In the genomic region with DNA sequence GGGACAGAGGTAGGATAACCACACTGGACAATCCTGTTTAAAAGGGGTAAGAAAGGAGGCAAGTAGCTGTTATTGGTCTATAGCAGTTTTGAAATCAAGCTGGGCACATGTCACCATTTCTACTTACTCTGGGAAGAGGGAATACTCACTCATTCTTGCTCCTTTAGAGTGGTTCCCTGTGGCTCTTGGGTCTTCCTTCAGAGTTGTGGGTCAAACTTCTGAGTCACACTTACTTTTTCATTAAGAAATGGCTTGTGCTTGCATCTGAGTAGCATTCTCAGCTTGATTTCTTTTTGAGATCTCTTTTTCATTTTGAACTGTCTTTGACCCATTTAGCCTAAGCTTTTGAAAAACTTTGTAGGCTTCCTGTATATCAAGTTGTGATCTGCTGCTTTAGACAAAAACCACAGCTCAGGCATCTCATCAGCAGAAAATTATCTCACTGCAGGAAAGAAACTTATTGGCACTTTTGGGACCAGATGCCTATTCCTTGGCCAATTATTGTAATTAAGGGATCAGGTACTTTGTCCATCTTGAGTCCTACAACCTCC, we compare ENCODE assay signal across 18 cellular contexts.
DNase-seq lines count a peak whose midpoint lies in the region; TF ChIP-seq lines count a peak whose summit lies in the region.
"Had no signal": no experiment of that assay in that cellular context is flagged by ENCODE, and none has a peak within 500 bp of the region (broad histone marks: within the 10 kb centered on the region; RNA-seq: fewer than 3 reads in every experiment).

No MANE protein-coding gene starts in this region.

- POLR2A ChIA-PET in CD8-positive, alpha-beta memory T cell (lab: Charles Lee) = no interaction called here

- H2BK120ac ChIP-seq in mesenchymal stem cell (ENCODE audit: low read depth, low read length) = no peak overlapping the region

- H3K4me2 ChIP-seq in mesenchymal stem cell (ENCODE audit: low read length, poor library complexity, severe bottlenecking) = no peak overlapping the region

- no peaks in the 10 kb centered on the region for H3K79me1 ChIP-seq in mesenchymal stem cell (replicated peaks; ENCODE audit: low read length, poor library complexity, severe bottlenecking)

- no peak for TF ChIP-seq CTCF in brain microvascular endothelial cell (IDR thresholded peaks at IDR 0.05; ENCODE audit: low read depth, low read length, missing control alignments)

- no peak overlapping the region for H2AK5ac ChIP-seq in mesenchymal stem cell (ENCODE audit: low read length, severe bottlenecking)

- no peak overlapping the region for H3K27ac ChIP-seq in CD8-positive, alpha-beta memory T cell (ENCODE audit: low read depth, low read length)
- H3K27ac ChIP-seq in HUES48 (ENCODE audit: low read depth, low read length) (peak overlapping the region; percentile 41), brain microvascular endothelial cell (no peak overlapping the region), mesenchymal stem cell (ENCODE audit: low read length, poor library complexity, severe bottlenecking) (no peak overlapping the region)
- H3K27ac ChIP-seq: C4-2B, SJSA1 had no signal

- H3K27me3 ChIP-seq in CD8-positive, alpha-beta memory T cell (ENCODE audit: insufficient read depth, low read length, poor library complexity, severe bottlenecking) = no peaks in the 10 kb centered on the region
- no peaks in the 10 kb centered on the region for H3K27me3 ChIP-seq in HUES48 (ENCODE audit: control insufficient read depth, insufficient read depth, low read length)
- H3K27me3 ChIP-seq in brain microvascular endothelial cell (replicated peaks) = no peaks in the 10 kb centered on the region
- H3K27me3 ChIP-seq in mesenchymal stem cell (ENCODE audit: control insufficient read depth in 1 of 2, insufficient read depth in 1 of 2, low read length in 2 of 2) = no peaks in the 10 kb centered on the region
- H3K27me3 ChIP-seq: SJSA1 had no signal

- H3K27ac Mint-ChIP-seq in CD8-positive, alpha-beta memory T cell = peak overlapping the region in 6 of 8 donors; percentile 21 to 88 (median 78)
- H3K27ac Mint-ChIP-seq in activated naive CD4-positive, alpha-beta T cell treated with anti-CD3 and anti-CD28 coated beads, Interleukin-2, amount 10 ng/mL, durations not matched to agents 7 days and 5 days = no peak overlapping the region

- intact Hi-C loops in head of caudate nucleus (cut with DNase I) = no loop called here

- CTCF ChIA-PET in CD8-positive, alpha-beta memory T cell (lab: Charles Lee) = no interaction called here
- CTCF ChIA-PET in activated naive CD4-positive, alpha-beta T cell treated with anti-CD3 and anti-CD28 coated beads, Interleukin-2, amount 10 ng/mL, durations not matched to agents 7 days and 5 days (lab: Charles Lee) = interaction anchor here (1.3 kb wide), 1 partner anchor 11 kb away, joined by 4 read pairs; no protein-coding TSS in a partner anchor

- H3K9ac ChIP-seq in HUES48 (ENCODE audit: low read depth, low read length) (no peak overlapping the region), mesenchymal stem cell (ENCODE audit: low read length) (no peak overlapping the region)

- peak overlapping the region in 4 of 7 donors; percentile 0 to 51 (median 20) for H3K4me3 Mint-ChIP-seq in CD8-positive, alpha-beta memory T cell
- no peak overlapping the region for H3K4me3 Mint-ChIP-seq in activated naive CD4-positive, alpha-beta T cell treated with anti-CD3 and anti-CD28 coated beads, Interleukin-2, amount 10 ng/mL, durations not matched to agents 7 days and 5 days
- H3K4me3 Mint-ChIP-seq: H9 had no signal

- H3K9me3 Mint-ChIP-seq in CD8-positive, alpha-beta memory T cell = peaks cover 0 to 10% (median 0%) of the 10 kb centered on the region in 5 donors
- H3K9me3 Mint-ChIP-seq in activated naive CD4-positive, alpha-beta T cell treated with anti-CD3 and anti-CD28 coated beads, Interleukin-2, amount 10 ng/mL, durations not matched to agents 7 days and 5 days = peaks cover 3% of the 10 kb centered on the region

- H3K18ac ChIP-seq in mesenchymal stem cell (ENCODE audit: low read depth in 1 of 2, low read length in 2 of 2) = no peak overlapping the region

- H3K36me3 Mint-ChIP-seq in CD8-positive, alpha-beta memory T cell = peaks cover 22 to 42% (median 28%) of the 10 kb centered on the region in 3 donors
- H3K36me3 Mint-ChIP-seq in activated naive CD4-positive, alpha-beta T cell treated with anti-CD3 and anti-CD28 coated beads, Interleukin-2, amount 10 ng/mL, durations not matched to agents 7 days and 5 days = peaks cover 8% of the 10 kb centered on the region

- no peak overlapping the region for H2BK5ac ChIP-seq in mesenchymal stem cell (ENCODE audit: low read depth, low read length, poor library complexity, severe bottlenecking)

- H3K4ac ChIP-seq in mesenchymal stem cell (ENCODE audit: low read depth in 1 of 2, low read length in 2 of 2) = no peak overlapping the region

- H2BK12ac ChIP-seq in mesenchymal stem cell (ENCODE audit: low read length in 2 of 2) = no peak overlapping the region

- H3K36me3 ChIP-seq in CD8-positive, alpha-beta memory T cell (ENCODE audit: insufficient read depth, low read length) = no peaks in the 10 kb centered on the region
- H3K36me3 ChIP-seq in HUES48 (ENCODE audit: control insufficient read depth, insufficient read depth, low read length) = no peaks in the 10 kb centered on the region
- H3K36me3 ChIP-seq in brain microvascular endothelial cell (replicated peaks) = no peaks in the 10 kb centered on the region
- peaks cover 0 to 10% of the 10 kb centered on the region in 2 experiments for H3K36me3 ChIP-seq in mesenchymal stem cell (ENCODE audit: control insufficient read depth in 1 of 2, insufficient read depth in 2 of 2, low read depth in 1 of 2, low read length in 2 of 2)
- H3K36me3 ChIP-seq: SJSA1 had no signal

- no peak overlapping the region for H4K8ac ChIP-seq in mesenchymal stem cell (ENCODE audit: low read length)

- H3K4me1 Mint-ChIP-seq in CD8-positive, alpha-beta memory T cell = peaks cover 8 to 35% (median 17%) of the 10 kb centered on the region in 3 donors
- peaks cover 11% of the 10 kb centered on the region for H3K4me1 Mint-ChIP-seq in activated naive CD4-positive, alpha-beta T cell treated with anti-CD3 and anti-CD28 coated beads, Interleukin-2, amount 10 ng/mL, durations not matched to agents 7 days and 5 days

- no peak for DNase-seq in CD8-positive, alpha-beta memory T cell
- peak; percentile 33 for DNase-seq in brain microvascular endothelial cell
- DNase-seq in mesenchymal stem cell = peak; percentile 32
- DNase-seq in NCI-H82 (lab: John Stamatoyannopoulos, UW) = no peak
- DNase-seq in activated naive CD4-positive, alpha-beta T cell treated with anti-CD3 and anti-CD28 coated beads, Interleukin-2, amount 10 ng/mL, durations not matched to agents 7 days and 5 days = no peak
- no peak for DNase-seq in NCI-H146 treated with DMSO at 0.1 percent for 48 hours (lab: John Stamatoyannopoulos, UW; ENCODE audit: unreplicated experiment)
- DNase-seq in head of caudate nucleus = no peak
- DNase-seq: Caco-2, DMS153, H9, NCI-H1417, NCI-H2029 treated with DMSO at 0.1 percent for 48 hours, NCI-H2171 treated with DMSO at 0.1 percent for 48 hours, NCI-H774, PC-3 had no signal

- H3K14ac ChIP-seq in mesenchymal stem cell (ENCODE audit: low read length in 2 of 2) = no peak overlapping the region

- no peak overlapping the region for H3K4me3 ChIP-seq in CD8-positive, alpha-beta memory T cell (ENCODE audit: low read length)
- H3K4me3 ChIP-seq in HUES48 (ENCODE audit: low read depth, low read length) (no peak overlapping the region), brain microvascular endothelial cell (ENCODE audit: low read depth, low read length) (no peak overlapping the region), mesenchymal stem cell (ENCODE audit: insufficient read depth in 1 of 2, low read depth in 1 of 2, low read length in 2 of 2) (no peak overlapping the region)
- H3K4me3 ChIP-seq: SJSA1 had no signal

- H2BK15ac ChIP-seq in mesenchymal stem cell (ENCODE audit: low read depth, poor library complexity, severe bottlenecking) = no peak overlapping the region

- H4K91ac ChIP-seq in mesenchymal stem cell (ENCODE audit: low read length) = no peak overlapping the region

- H3K23ac ChIP-seq in mesenchymal stem cell (ENCODE audit: low read length in 2 of 2) = no peak overlapping the region

- H3K4me1 ChIP-seq in CD8-positive, alpha-beta memory T cell (ENCODE audit: insufficient read depth, low read length) = no peaks in the 10 kb centered on the region
- H3K4me1 ChIP-seq in HUES48 (ENCODE audit: control insufficient read depth, insufficient read depth, low read length) (no peaks in the 10 kb centered on the region), mesenchymal stem cell (ENCODE audit: control insufficient read depth, insufficient read depth, low read depth, low read length) (no peaks in the 10 kb centered on the region)
- H3K4me1 ChIP-seq: Caco-2, SJSA1 had no signal

- peaks cover 0 to 1% of the 10 kb centered on the region in 2 donors for H3K27me3 Mint-ChIP-seq in CD8-positive, alpha-beta memory T cell
- no peaks in the 10 kb centered on the region for H3K27me3 Mint-ChIP-seq in activated naive CD4-positive, alpha-beta T cell treated with anti-CD3 and anti-CD28 coated beads, Interleukin-2, amount 10 ng/mL, durations not matched to agents 7 days and 5 days

- in situ Hi-C loops in brain microvascular endothelial cell (cut with HindIII; ENCODE audit: low pct_ligation_motif_present, low sequenced_read_pairs) = no loop called here

- H3K9me3 ChIP-seq in CD8-positive, alpha-beta memory T cell (ENCODE audit: low read length) = no peaks in the 10 kb centered on the region
- H3K9me3 ChIP-seq in HUES48 (ENCODE audit: control insufficient read depth, insufficient read depth, low read length) (no peaks in the 10 kb centered on the region), mesenchymal stem cell (ENCODE audit: control insufficient read depth, low read length) (no peaks in the 10 kb centered on the region)
- H3K9me3 ChIP-seq: Caco-2, SJSA1 had no signal

- no peak overlapping the region for H2AFZ ChIP-seq in mesenchymal stem cell (ENCODE audit: low read depth, low read length)

Comparison
In these comparisons a context has a peak if more than half of its experiments do, and no peak if none do; other contexts are left out.
1. DNase-seq: peak in brain microvascular endothelial cell (single experiment) and mesenchymal stem cell (single experiment); none in CD8-positive, alpha-beta memory T cell (0 of 5), NCI-H82 (single experiment), activated naive CD4-positive, alpha-beta T cell treated with anti-CD3 and anti-CD28 coated beads, Interleukin-2, amount 10 ng/mL, durations not matched to agents 7 days and 5 days (single experiment), NCI-H146 treated with DMSO at 0.1 percent for 48 hours (single experiment) and head of caudate nucleus (0 of 42).